In genomic region chr15:32364944-32365343, GRCh38 we compare ENCODE assay signal across 9 cellular contexts. TPM values are rescaled to one million over a fixed set of nuclear protein-coding genes. Genes with fewer than 3 reads are reported as not detected.
DNase-seq lines count a peak whose midpoint lies in the region; ATAC-seq and TF ChIP-seq lines count a peak whose summit lies in the region.
"Not testable (repeated sequence)": the region's sequence is repeated elsewhere in the genome, so short reads cannot be mapped to it uniquely, and the experiment has no call there.
"Had no signal": no experiment of that assay in that cellular context is flagged by ENCODE, and none has a peak within 500 bp of the region (broad histone marks: within the 10 kb centered on the region; RNA-seq: fewer than 3 reads in every experiment).

No MANE protein-coding gene starts in this region.

- peak; percentile 77 for ATAC-seq in activated CD8-positive, alpha-beta memory T cell treated with anti-CD3 and anti-CD28 coated beads, Interleukin-2, amount 10 ng/mL, durations not matched to agents 7 days and 5 days
- ATAC-seq in activated naive CD8-positive, alpha-beta T cell treated with anti-CD3 and anti-CD28 coated beads, Interleukin-2, amount 50 U/mL, for 24 hours, result peak; percentile 50
- peak; percentile 36 for ATAC-seq in Right ventricle myocardium superior (ENCODE audit: poor library complexity)
- ATAC-seq in memory B cell (ENCODE audit: low read depth), result peak; percentile 52
- ATAC-seq in stimulated activated naive CD8-positive, alpha-beta T cell treated with anti-CD3 and anti-CD28 coated beads, Interleukin-15, Interleukin-2, amounts not matched to agents 100 U/mL and 50 U/mL, for 24 hours, result peak; percentile 54

- H3K36me3 Mint-ChIP-seq in Calu3 (ENCODE audit: insufficient read depth, unreplicated experiment); activated CD8-positive, alpha-beta memory T cell treated with anti-CD3 and anti-CD28 coated beads, Interleukin-2, amount 10 ng/mL, durations not matched to agents 7 days and 5 days; activated naive CD8-positive, alpha-beta T cell treated with anti-CD3 and anti-CD28 coated beads, Interleukin-2, amount 50 U/mL, for 24 hours (ENCODE audit: low read depth); memory B cell: not testable (repeated sequence)

- not testable (repeated sequence) for H3K27me3 Mint-ChIP-seq in Calu3 (ENCODE audit: unreplicated experiment); activated CD8-positive, alpha-beta memory T cell treated with anti-CD3 and anti-CD28 coated beads, Interleukin-2, amount 10 ng/mL, durations not matched to agents 7 days and 5 days; activated naive CD8-positive, alpha-beta T cell treated with anti-CD3 and anti-CD28 coated beads, Interleukin-2, amount 50 U/mL, for 24 hours; memory B cell

- not testable (repeated sequence) for TF ChIP-seq CTCF in Calu3 (IDR thresholded peaks at IDR 0.05; ENCODE audit: unreplicated experiment)

- not testable (repeated sequence) for H3K27ac Mint-ChIP-seq in Calu3 (ENCODE audit: unreplicated experiment); activated CD8-positive, alpha-beta memory T cell treated with anti-CD3 and anti-CD28 coated beads, Interleukin-2, amount 10 ng/mL, durations not matched to agents 7 days and 5 days; activated naive CD8-positive, alpha-beta T cell treated with anti-CD3 and anti-CD28 coated beads, Interleukin-2, amount 50 U/mL, for 24 hours; memory B cell

- not testable (repeated sequence) for BruUV-seq in Calu3 (replicated peaks; lab: Mats Ljungman, UMichigan)

- intact Hi-C loops in Calu3 (cut with micrococcal nuclease; ENCODE audit: unreplicated experiment); Right ventricle myocardium superior (cut with DNase I): not testable (repeated sequence)

- H3K9me3 Mint-ChIP-seq in Calu3 (ENCODE audit: low read depth, unreplicated experiment); activated CD8-positive, alpha-beta memory T cell treated with anti-CD3 and anti-CD28 coated beads, Interleukin-2, amount 10 ng/mL, durations not matched to agents 7 days and 5 days (ENCODE audit: low read depth); activated naive CD8-positive, alpha-beta T cell treated with anti-CD3 and anti-CD28 coated beads, Interleukin-2, amount 50 U/mL, for 24 hours; memory B cell: not testable (repeated sequence)

- not testable (repeated sequence) for H3K4me1 Mint-ChIP-seq in Calu3 (ENCODE audit: low read depth, unreplicated experiment); activated CD8-positive, alpha-beta memory T cell treated with anti-CD3 and anti-CD28 coated beads, Interleukin-2, amount 10 ng/mL, durations not matched to agents 7 days and 5 days; activated naive CD8-positive, alpha-beta T cell treated with anti-CD3 and anti-CD28 coated beads, Interleukin-2, amount 50 U/mL, for 24 hours; memory B cell

- H3K4me3 Mint-ChIP-seq in Calu3 (ENCODE audit: low read depth, unreplicated experiment); activated CD8-positive, alpha-beta memory T cell treated with anti-CD3 and anti-CD28 coated beads, Interleukin-2, amount 10 ng/mL, durations not matched to agents 7 days and 5 days; activated naive CD8-positive, alpha-beta T cell treated with anti-CD3 and anti-CD28 coated beads, Interleukin-2, amount 50 U/mL, for 24 hours; memory B cell: not testable (repeated sequence)

- CTCF ChIA-PET in Calu3 (lab: Charles Lee); activated CD8-positive, alpha-beta memory T cell treated with anti-CD3 and anti-CD28 coated beads, Interleukin-2, amount 10 ng/mL, durations not matched to agents 7 days and 5 days (lab: Charles Lee): not testable (repeated sequence)

- peak; percentile 46 for DNase-seq in Calu3
- DNase-seq in T follicular helper cell (ENCODE audit: low read depth), result peak; percentile 21
- DNase-seq in activated CD8-positive, alpha-beta memory T cell treated with anti-CD3 and anti-CD28 coated beads, Interleukin-2, amount 10 ng/mL, durations not matched to agents 7 days and 5 days, result peak; percentile 83
- not testable (repeated sequence) for DNase-seq in activated naive CD8-positive, alpha-beta T cell treated with anti-CD3 and anti-CD28 coated beads, Interleukin-2, amount 50 U/mL, for 24 hours; Right ventricle myocardium superior; memory B cell (ENCODE audit: low spot score in 2 of 2); stimulated activated naive CD8-positive, alpha-beta T cell treated with anti-CD3 and anti-CD28 coated beads, Interleukin-15, Interleukin-2, amounts not matched to agents 100 U/mL and 50 U/mL, for 24 hours
- DNase-seq in stimulated activated CD4-positive, alpha-beta T cell treated with anti-CD3 and anti-CD28 coated beads, Interleukin-2, amount 100 ng/mL, for 4 hours (ENCODE audit: low read depth), result peak; percentile 19

RNA-seq across cellular contexts. Expression of gene GOLGA8K, which starts 38.1 kb away (rescaled TPM):
- total RNA-seq in Calu3 (2022), result not detected in 2 replicates
- 1 to 10 TPM in 1 of 2 experiments, under 1 TPM in 1; 0.68 to 1.5 TPM for total RNA-seq in activated CD8-positive, alpha-beta memory T cell treated with anti-CD3 and anti-CD28 coated beads, Interleukin-2, amount 10 ng/mL, durations not matched to agents 7 days and 5 days
- total RNA-seq in Right ventricle myocardium superior, result 0.70 TPM
- total RNA-seq: right atrium auricular region had no signal
